23 cellular contexts compared by ENCODE assay signal in genomic region chr7:6634021-6634420, GRCh38. TPM values are rescaled to one million over a fixed set of nuclear protein-coding genes. Genes with fewer than 3 reads are reported as not detected.
DNase-seq lines count a peak whose midpoint lies in the region; ATAC-seq and TF ChIP-seq lines count a peak whose summit lies in the region.
"Had no signal": no experiment of that assay in that cellular context is flagged by ENCODE, and none has a peak within 500 bp of the region (broad histone marks: within the 10 kb centered on the region; RNA-seq: fewer than 3 reads in every experiment).

No MANE protein-coding gene starts in this region.

- in situ Hi-C loops in transverse colon (cut with MboI; ENCODE audit: low pct_ligation_motif_present in 1 of 4, low pct_unique_long_range_greater_than_20kb in 1 of 4, low sequenced_read_pairs in 3 of 4): no loop called here

- no peak for TF ChIP-seq CTCF in activated B cell treated with CpG ODN at 0.5 μM for 24 hours (IDR thresholded peaks at IDR 0.05)
- TF ChIP-seq CTCF in mesothelial cell of epicardium (IDR thresholded peaks at IDR 0.05; ENCODE audit: unreplicated experiment): no peak
- no peak for TF ChIP-seq CTCF in transverse colon (IDR thresholded peaks at IDR 0.05)

- H3K4me3 Mint-ChIP-seq in activated CD4-positive, alpha-beta T cell treated with anti-CD3 and anti-CD28 coated beads, Interleukin-2, amount 10 ng/mL, durations not matched to agents 7 days and 5 days: peak overlapping the region; percentile 20
- H3K4me3 Mint-ChIP-seq in activated B cell treated with CpG ODN at 0.5 μM for 24 hours: no peak overlapping the region
- H3K4me3 Mint-ChIP-seq in mesothelial cell of epicardium: peak overlapping the region; percentile 34
- H3K4me3 Mint-ChIP-seq in stimulated activated naive B cell treated with anti-CD40 and anti-IgM and Interleukin-4, amounts not matched to agents 10 μg/mL and 1 μg/mL and 100 μg/mL, for 72 hours: no peak overlapping the region
- H3K4me3 Mint-ChIP-seq: H9 had no signal

- H3K4me1 Mint-ChIP-seq in activated CD4-positive, alpha-beta T cell treated with anti-CD3 and anti-CD28 coated beads, Interleukin-2, amount 10 ng/mL, durations not matched to agents 7 days and 5 days: peaks cover 22% of the 10 kb centered on the region
- H3K4me1 Mint-ChIP-seq in activated B cell treated with CpG ODN at 0.5 μM for 24 hours (peaks cover 23% of the 10 kb centered on the region), mesothelial cell of epicardium (peaks cover 20% of the 10 kb centered on the region)
- peaks cover 12 to 21% of the 10 kb centered on the region in 2 donors for H3K4me1 Mint-ChIP-seq in stimulated activated naive B cell treated with anti-CD40 and anti-IgM and Interleukin-4, amounts not matched to agents 10 μg/mL and 1 μg/mL and 100 μg/mL, for 72 hours

- no peak for TF ChIP-seq POLR2A in transverse colon (IDR thresholded peaks at IDR 0.05)

- no peaks in the 10 kb centered on the region for H3K9me3 Mint-ChIP-seq in activated CD4-positive, alpha-beta T cell treated with anti-CD3 and anti-CD28 coated beads, Interleukin-2, amount 10 ng/mL, durations not matched to agents 7 days and 5 days
- H3K9me3 Mint-ChIP-seq in activated B cell treated with CpG ODN at 0.5 μM for 24 hours (no peaks in the 10 kb centered on the region), mesothelial cell of epicardium (no peaks in the 10 kb centered on the region)
- peaks cover 2 to 6% of the 10 kb centered on the region in 2 donors for H3K9me3 Mint-ChIP-seq in stimulated activated naive B cell treated with anti-CD40 and anti-IgM and Interleukin-4, amounts not matched to agents 10 μg/mL and 1 μg/mL and 100 μg/mL, for 72 hours
- H3K9me3 Mint-ChIP-seq: H9 had no signal

- no peak overlapping the region for H3K4me3 ChIP-seq in transverse colon
- H3K4me3 ChIP-seq: GM23248 had no signal

- H3K36me3 ChIP-seq in transverse colon: no peaks in the 10 kb centered on the region

- POLR2A ChIA-PET in activated CD4-positive, alpha-beta T cell treated with anti-CD3 and anti-CD28 coated beads, Interleukin-2, amount 10 ng/mL, durations not matched to agents 7 days and 5 days (lab: Charles Lee): no interaction called here
- POLR2A ChIA-PET in activated B cell treated with CpG ODN at 0.5 μM for 24 hours (lab: Charles Lee): no interaction called here

- DNase-seq in activated CD4-positive, alpha-beta T cell treated with anti-CD3 and anti-CD28 coated beads, Interleukin-2, amount 10 ng/mL, durations not matched to agents 7 days and 5 days: no peak
- no peak for DNase-seq in activated CD4-positive, alpha-beta T cell treated with anti-CD3 and anti-CD28 coated beads, Interleukin-2, amount 50 U/mL, for 1 hour
- DNase-seq in activated B cell treated with CpG ODN at 0.5 μM for 24 hours (no peak), mesothelial cell of epicardium (ENCODE audit: low spot score in 2 of 2, unreplicated experiment in 2 of 2) (no peak), hippocampal formation (lab: John Stamatoyannopoulos, UW) (no peak), caudate nucleus (lab: John Stamatoyannopoulos, UW) (no peak), transverse colon (no peak)
- no peak for DNase-seq in stimulated activated naive B cell treated with anti-CD40 and anti-IgM and Interleukin-4, amounts not matched to agents 10 μg/mL and 1 μg/mL and 100 μg/mL, for 72 hours
- DNase-seq: ACHN, EL, GF-D8, GM23248, H9, IMR-90, NCI-H1105 treated with DMSO at 0.1 percent for 48 hours, NCI-H2029 treated with DMSO at 0.1 percent for 48 hours, NCI-H226, NCI-H510A treated with DMSO at 0.1 percent for 48 hours, NCI-H748 treated with DMSO at 0.1 percent for 48 hours, SIG-M5 had no signal

- CTCF ChIA-PET in activated CD4-positive, alpha-beta T cell treated with anti-CD3 and anti-CD28 coated beads, Interleukin-2, amount 10 ng/mL, durations not matched to agents 7 days and 5 days (lab: Charles Lee): no interaction called here
- CTCF ChIA-PET in activated B cell treated with CpG ODN at 0.5 μM for 24 hours (lab: Charles Lee): no interaction called here

- no peak for TF ChIP-seq EP300 in transverse colon (IDR thresholded peaks at IDR 0.05; ENCODE audit: low read depth)

- WGBS in transverse colon (ENCODE audit: low coverage in 1 of 2), 2 donors: 74 to 88% methylated on average over 8 of the region's 8 CpGs

- H3K27me3 Mint-ChIP-seq in activated CD4-positive, alpha-beta T cell treated with anti-CD3 and anti-CD28 coated beads, Interleukin-2, amount 10 ng/mL, durations not matched to agents 7 days and 5 days: no peaks in the 10 kb centered on the region
- H3K27me3 Mint-ChIP-seq in activated B cell treated with CpG ODN at 0.5 μM for 24 hours: no peaks in the 10 kb centered on the region
- no peaks in the 10 kb centered on the region for H3K27me3 Mint-ChIP-seq in mesothelial cell of epicardium (ENCODE audit: low read depth)
- H3K27me3 Mint-ChIP-seq in stimulated activated naive B cell treated with anti-CD40 and anti-IgM and Interleukin-4, amounts not matched to agents 10 μg/mL and 1 μg/mL and 100 μg/mL, for 72 hours: no peaks in the 10 kb centered on the region

- no peak for ATAC-seq in activated B cell treated with CpG ODN at 0.5 μM for 24 hours (ENCODE audit: low read depth)
- no peak for ATAC-seq in stimulated activated naive B cell treated with anti-CD40 and anti-IgM and Interleukin-4, amounts not matched to agents 10 μg/mL and 1 μg/mL and 100 μg/mL, for 72 hours (replicated peaks)

- H3K27ac ChIP-seq in caudate nucleus (ENCODE audit: low read depth, low read length) (no peak overlapping the region), transverse colon (no peak overlapping the region)
- H3K27ac ChIP-seq: 22Rv1, C4-2B, GM23248, KMS-11 had no signal

- H3K36me3 Mint-ChIP-seq in activated CD4-positive, alpha-beta T cell treated with anti-CD3 and anti-CD28 coated beads, Interleukin-2, amount 10 ng/mL, durations not matched to agents 7 days and 5 days (ENCODE audit: low read depth): peaks cover 6% of the 10 kb centered on the region
- peaks cover under 1% of the 10 kb centered on the region for H3K36me3 Mint-ChIP-seq in activated B cell treated with CpG ODN at 0.5 μM for 24 hours (ENCODE audit: low read depth)
- H3K36me3 Mint-ChIP-seq in mesothelial cell of epicardium: no peaks in the 10 kb centered on the region
- peaks cover 16% of the 10 kb centered on the region in 2 donors for H3K36me3 Mint-ChIP-seq in stimulated activated naive B cell treated with anti-CD40 and anti-IgM and Interleukin-4, amounts not matched to agents 10 μg/mL and 1 μg/mL and 100 μg/mL, for 72 hours

- no peaks in the 10 kb centered on the region for H3K9me3 ChIP-seq in transverse colon

- no peak overlapping the region for H3K27ac Mint-ChIP-seq in activated CD4-positive, alpha-beta T cell treated with anti-CD3 and anti-CD28 coated beads, Interleukin-2, amount 10 ng/mL, durations not matched to agents 7 days and 5 days
- peak overlapping the region; percentile 6 for H3K27ac Mint-ChIP-seq in activated B cell treated with CpG ODN at 0.5 μM for 24 hours
- no peak overlapping the region for H3K27ac Mint-ChIP-seq in mesothelial cell of epicardium
- peak overlapping the region; percentile 9 for H3K27ac Mint-ChIP-seq in stimulated activated naive B cell treated with anti-CD40 and anti-IgM and Interleukin-4, amounts not matched to agents 10 μg/mL and 1 μg/mL and 100 μg/mL, for 72 hours
- H3K27ac Mint-ChIP-seq: H9 had no signal

- H3K27me3 ChIP-seq in transverse colon: no peaks in the 10 kb centered on the region

- peaks cover 7 to 24% (median 15%) of the 10 kb centered on the region in 4 donors for H3K4me1 ChIP-seq in transverse colon

- intact Hi-C loops in activated B cell treated with CpG ODN at 0.5 μM for 24 hours (cut with micrococcal nuclease): no loop called here
- intact Hi-C loops in transverse colon (cut with DNase I; ENCODE audit: low total_unique reads): no loop called here

RNA-seq across cellular contexts. Expression of gene ZNF316, which starts 3.1 kb away (rescaled TPM):
- 10 to 100 TPM; 20.2 to 31.5 TPM for total RNA-seq in activated CD4-positive, alpha-beta T cell treated with anti-CD3 and anti-CD28 coated beads, Interleukin-2, amount 10 ng/mL, durations not matched to agents 7 days and 5 days
- 40.3 and 43.8 TPM in 2 replicates for total RNA-seq in activated B cell treated with CpG ODN at 0.5 μM for 24 hours
- 55.9 to 58.5 TPM (median 57.9 TPM) in 3 replicates for total RNA-seq in mesothelial cell of epicardium
- total RNA-seq in transverse colon: 100 to 1,000 TPM in 1 of 4 donors, 10 to 100 TPM in 3; 15.3 to 188 (median 50.9) TPM

RNA-seq across cellular contexts. Expression of gene ZNF853, which starts 18.6 kb away (rescaled TPM):
- total RNA-seq in activated CD4-positive, alpha-beta T cell treated with anti-CD3 and anti-CD28 coated beads, Interleukin-2, amount 10 ng/mL, durations not matched to agents 7 days and 5 days: under 1 TPM; 0.30 to 0.33 TPM
- total RNA-seq in activated B cell treated with CpG ODN at 0.5 μM for 24 hours (2.8 and 3.2 TPM in 2 replicates), mesothelial cell of epicardium (22.7 to 23.5 TPM (median 22.9 TPM) in 3 replicates), transverse colon (10 to 100 TPM in 1 of 4 donors, 1 to 10 TPM in 3; 2.9 to 18.7 (median 7.3) TPM)

RNA-seq across cellular contexts. Expression of gene INTS15, which starts 44.2 kb away (rescaled TPM):
- 10 to 100 TPM; 40.4 to 48.3 TPM for total RNA-seq in activated CD4-positive, alpha-beta T cell treated with anti-CD3 and anti-CD28 coated beads, Interleukin-2, amount 10 ng/mL, durations not matched to agents 7 days and 5 days
- total RNA-seq in activated B cell treated with CpG ODN at 0.5 μM for 24 hours (49.0 and 49.9 TPM in 2 replicates), mesothelial cell of epicardium (44.1 to 44.5 TPM (median 44.4 TPM) in 3 replicates), transverse colon (10 to 100 TPM; 21.8 to 56.5 (median 32.6) TPM)

RNA-seq across cellular contexts. Expression of gene ZDHHC4, which starts 56.8 kb away (rescaled TPM):
- 10 to 100 TPM; 29.9 to 35.3 TPM for total RNA-seq in activated CD4-positive, alpha-beta T cell treated with anti-CD3 and anti-CD28 coated beads, Interleukin-2, amount 10 ng/mL, durations not matched to agents 7 days and 5 days
- 33.2 and 37.4 TPM in 2 replicates for total RNA-seq in activated B cell treated with CpG ODN at 0.5 μM for 24 hours
- 66.9 to 75.3 TPM (median 67.9 TPM) in 3 replicates for total RNA-seq in mesothelial cell of epicardium
- 10 to 100 TPM in 3 of 4 donors, 1 to 10 TPM in 1; 6.4 to 53.8 (median 26.1) TPM for total RNA-seq in transverse colon

Comparison
In these comparisons a context has a peak if more than half of its experiments do, and no peak if none do; other contexts are left out.
1. H3K27ac Mint-ChIP-seq: peak in activated B cell treated with CpG ODN at 0.5 μM for 24 hours (single experiment) and stimulated activated naive B cell treated with anti-CD40 and anti-IgM and Interleukin-4, amounts not matched to agents 10 μg/mL and 1 μg/mL and 100 μg/mL, for 72 hours (single experiment); none in activated CD4-positive, alpha-beta T cell treated with anti-CD3 and anti-CD28 coated beads, Interleukin-2, amount 10 ng/mL, durations not matched to agents 7 days and 5 days (single experiment) and mesothelial cell of epicardium (single experiment).
2. H3K4me3 Mint-ChIP-seq: peak in activated CD4-positive, alpha-beta T cell treated with anti-CD3 and anti-CD28 coated beads, Interleukin-2, amount 10 ng/mL, durations not matched to agents 7 days and 5 days (single experiment) and mesothelial cell of epicardium (single experiment); none in activated B cell treated with CpG ODN at 0.5 μM for 24 hours (single experiment) and stimulated activated naive B cell treated with anti-CD40 and anti-IgM and Interleukin-4, amounts not matched to agents 10 μg/mL and 1 μg/mL and 100 μg/mL, for 72 hours (0 of 2).